8 cellular contexts compared by ENCODE assay signal in the genomic region with DNA sequence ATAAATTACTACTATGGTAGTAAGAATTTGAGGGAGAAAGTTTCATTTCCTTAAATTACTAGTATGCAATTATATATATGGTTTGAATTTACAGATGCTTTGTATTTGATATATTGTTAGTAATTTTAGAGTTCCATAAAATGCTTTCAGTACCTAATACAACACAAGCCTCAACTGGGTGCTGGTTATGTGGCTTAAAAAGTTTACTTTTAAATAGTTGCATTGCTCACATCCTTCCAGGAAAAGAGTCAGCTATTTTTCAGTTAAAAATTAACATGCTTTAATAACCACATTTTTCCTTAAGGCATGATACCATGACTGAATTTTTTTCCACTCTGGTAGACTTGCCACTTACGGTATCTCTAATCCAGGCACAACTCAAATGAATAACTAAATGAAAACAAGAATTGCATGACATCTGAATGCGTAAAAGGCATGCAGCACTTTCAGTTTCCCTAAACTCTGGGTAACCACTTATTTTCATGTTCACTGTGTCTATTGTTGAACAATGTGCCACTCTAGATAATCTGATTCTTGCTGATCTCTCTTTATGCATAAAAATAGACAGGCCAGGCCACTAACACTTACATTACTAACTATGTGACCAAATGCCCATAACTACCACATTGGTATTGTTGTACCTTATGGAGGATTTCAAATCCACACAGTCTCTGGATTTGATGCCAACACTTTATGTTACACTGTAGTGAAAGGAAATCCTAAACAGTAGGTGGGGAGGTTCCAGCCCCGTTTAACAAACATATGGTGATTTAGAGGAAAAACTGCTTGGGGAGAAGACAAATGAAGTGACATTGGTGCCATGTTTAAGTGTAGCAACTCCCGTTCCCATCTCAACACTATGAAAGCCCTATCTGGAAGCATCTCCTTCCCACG. TPM values are rescaled to one million over a fixed set of nuclear protein-coding genes. Genes with fewer than 3 reads are reported as not detected.
A peak's percentile ranks its signal among the peaks of the same experiment; 100 is the strongest.
DNase-seq lines count a peak whose midpoint lies in the region; ATAC-seq, FAIRE-seq and TF ChIP-seq lines count a peak whose summit lies in the region.

No MANE protein-coding gene starts in this region.

- H3K9me2 ChIP-seq in PC-3 (replicated peaks; ENCODE audit: low read length): no peaks in the 10 kb centered on the region

- peak overlapping the region; percentile 48 for H3K27ac ChIP-seq in PC-3 (ENCODE audit: low read length)
- no peak overlapping the region for H3K27ac ChIP-seq in thyroid gland

- WGBS in thyroid gland, 2 donors: 61 to 64% methylated on average over 5 of the region's 5 CpGs

- no peak overlapping the region for H3K9ac ChIP-seq in PC-3 (ENCODE audit: low read length)

- CTCF ChIA-PET in PC-3 (lab: Charles Lee): no interaction called here

- H4K20me1 ChIP-seq in PC-3 (ENCODE audit: low read length): no peaks in the 10 kb centered on the region

- no peaks in the 10 kb centered on the region for H3K79me2 ChIP-seq in PC-3 (ENCODE audit: low read length)

- POLR2A ChIA-PET in PC-3 (lab: Charles Lee; ENCODE audit: unreplicated experiment): interaction anchor here (0.5 to 0.8 kb wide), 3 partner anchors 98 to 1846 kb away, joined by 3 to 8 read pairs (median 4); a partner anchor contains a TSS

- intact Hi-C loops in PC-3 (cut with micrococcal nuclease) (no loop called here), thyroid gland (cut with DNase I) (no loop called here)

- ATAC-seq in GM18520 (IDR thresholded peaks at IDR 0.05; ENCODE audit: unreplicated experiment): peak; percentile 98
- peak; percentile 94 for ATAC-seq in HG02571 (IDR thresholded peaks at IDR 0.05; ENCODE audit: unreplicated experiment)
- peak; percentile 83 for ATAC-seq in PC-3

- FAIRE-seq in urothelium cell line (lab: Jason Lieb, UNC): no peak

- H3K4me2 ChIP-seq in PC-3 (ENCODE audit: low read length): peak overlapping the region; percentile 78

- no TSS peak for BruUV-seq in PC-3 (replicated peaks; lab: Mats Ljungman, UMichigan)

- no peaks in the 10 kb centered on the region for H3K9me3 ChIP-seq in PC-3 (ENCODE audit: low read length)
- H3K9me3 ChIP-seq in thyroid gland: no peaks in the 10 kb centered on the region

- peak; percentile 71 for DNase-seq in PC-3
- DNase-seq in left kidney (ENCODE audit: low read depth, low spot score): peak; percentile 61
- no peak for DNase-seq in urothelium cell line (ENCODE audit: low spot score)
- no peak for DNase-seq in NCI-H82 treated with DMSO at 0.1 percent for 48 hours (lab: John Stamatoyannopoulos, UW; ENCODE audit: unreplicated experiment)
- no peak for DNase-seq in NCI-H526 treated with DMSO at 0.1 percent for 48 hours (lab: John Stamatoyannopoulos, UW)
- DNase-seq in thyroid gland: no peak

- no peak for TF ChIP-seq CTCF in PC-3 (conservative IDR thresholded peaks at IDR 0.05; ENCODE audit: low read depth, low read length)
- TF ChIP-seq CTCF in thyroid gland (IDR thresholded peaks at IDR 0.05): no peak

- no peak for TF ChIP-seq POLR2A in thyroid gland (IDR thresholded peaks at IDR 0.05)

- no peaks in the 10 kb centered on the region for H3F3A ChIP-seq in PC-3 (ENCODE audit: low read length, unreplicated experiment)

- peaks cover 16% of the 10 kb centered on the region for H3K4me1 ChIP-seq in PC-3 (ENCODE audit: insufficient read depth, low read length)
- H3K4me1 ChIP-seq in thyroid gland: no peaks in the 10 kb centered on the region

- no peaks in the 10 kb centered on the region for H3K36me3 ChIP-seq in PC-3 (ENCODE audit: low read depth, low read length)
- H3K36me3 ChIP-seq in thyroid gland: no peaks in the 10 kb centered on the region

- H2AFZ ChIP-seq in PC-3 (ENCODE audit: low read length): peak overlapping the region; percentile 73

- H3K4me3 ChIP-seq in PC-3 (ENCODE audit: low read length): peak overlapping the region; percentile 48; the same call in 1 of the 2 replicates
- no peak overlapping the region for H3K4me3 ChIP-seq in thyroid gland (replicated peaks in 1 of 3)

- H3K27me3 ChIP-seq in PC-3 (ENCODE audit: low read length) (no peaks in the 10 kb centered on the region), thyroid gland (no peaks in the 10 kb centered on the region)

RNA-seq across cellular contexts. Expression of a gene that starts 35.5 kb away (rescaled TPM):
- 41.1 and 55.3 TPM in 2 replicates for total RNA-seq in PC-3 (2014; rRNA removed)
- 100 to 1,000 TPM; 152 to 320 (median 177) TPM for total RNA-seq in thyroid gland

Comparison
In these comparisons a context has a peak if more than half of its experiments do, and no peak if none do; other contexts are left out.
1. DNase-seq: peak in PC-3 (single experiment) and left kidney (single experiment); none in urothelium cell line (single experiment), NCI-H82 treated with DMSO at 0.1 percent for 48 hours (single experiment), NCI-H526 treated with DMSO at 0.1 percent for 48 hours (single experiment) and thyroid gland (0 of 2).
2. Peak in every context shown above with its lines, with median percentiles within 50 percentile points of each other: ATAC-seq.